13 cellular contexts compared by ENCODE assay signal in genomic region chr14:23232241-23232808, GRCh38. TPM values are rescaled to one million over a fixed set of nuclear protein-coding genes. Genes with fewer than 3 reads are reported as not detected.
DNase-seq lines count a peak whose midpoint lies in the region; ATAC-seq and TF ChIP-seq lines count a peak whose summit lies in the region.
"Not testable (repeated sequence)": the region's sequence is repeated elsewhere in the genome, so short reads cannot be mapped to it uniquely, and the experiment has no call there.
"Had no signal": no experiment of that assay in that cellular context is flagged by ENCODE, and none has a peak within 500 bp of the region (broad histone marks: within the 10 kb centered on the region; RNA-seq: fewer than 3 reads in every experiment).

No MANE protein-coding gene starts in this region.

- TF ChIP-seq POLR2A in thyroid gland (IDR thresholded peaks at IDR 0.05): not testable (repeated sequence)

- not testable (repeated sequence) for H3K27me3 Mint-ChIP-seq in stimulated activated naive CD8-positive, alpha-beta T cell treated with anti-CD3 and anti-CD28 coated beads, Interleukin-15, amount 100 ng/mL, for 72 hours

- not testable (repeated sequence) for H3K9me3 Mint-ChIP-seq in stimulated activated naive CD8-positive, alpha-beta T cell treated with anti-CD3 and anti-CD28 coated beads, Interleukin-15, amount 100 ng/mL, for 72 hours

- not testable (repeated sequence) for H3K27ac Mint-ChIP-seq in stimulated activated naive CD8-positive, alpha-beta T cell treated with anti-CD3 and anti-CD28 coated beads, Interleukin-15, amount 100 ng/mL, for 72 hours

- not testable (repeated sequence) for TF ChIP-seq CTCF in thyroid gland (IDR thresholded peaks at IDR 0.05)

- peak; percentile 39 for ATAC-seq in stimulated activated naive CD8-positive, alpha-beta T cell treated with anti-CD3 and anti-CD28 coated beads, Interleukin-15, amount 100 ng/mL, for 72 hours

- 92% methylated on average over 16 of the region's 38 CpGs; no CpG with 5 or more reads in 1 of the 2 donors for WGBS in thyroid gland, 2 donors

- not testable (repeated sequence) for H3K27me3 ChIP-seq in thyroid gland

- H3K36me3 ChIP-seq in thyroid gland: not testable (repeated sequence)

- H3K4me3 ChIP-seq in thyroid gland (replicated peaks in 1 of 3): not testable (repeated sequence)

- intact Hi-C loops in thyroid gland (cut with DNase I): not testable (repeated sequence)

- H3K4me1 ChIP-seq in thyroid gland: peaks cover 16 to 21% of the 10 kb centered on the region in 2 donors

- peak overlapping the region in 2 of 3 donors; percentile 86 to 93 for H3K27ac ChIP-seq in thyroid gland

- H3K9me3 ChIP-seq in thyroid gland: not testable (repeated sequence)

- H3K4me3 Mint-ChIP-seq in stimulated activated naive CD8-positive, alpha-beta T cell treated with anti-CD3 and anti-CD28 coated beads, Interleukin-15, amount 100 ng/mL, for 72 hours: not testable (repeated sequence)

- not testable (repeated sequence) for DNase-seq in stimulated activated naive CD8-positive, alpha-beta T cell treated with anti-CD3 and anti-CD28 coated beads, Interleukin-15, amount 100 ng/mL, for 72 hours; thyroid gland

- not testable (repeated sequence) for H3K4me1 Mint-ChIP-seq in stimulated activated naive CD8-positive, alpha-beta T cell treated with anti-CD3 and anti-CD28 coated beads, Interleukin-15, amount 100 ng/mL, for 72 hours

RNA-seq across cellular contexts. Expression of gene RNF212B, which starts 5.4 kb away (rescaled TPM):
- total RNA-seq in thyroid gland: under 1 TPM in 1 of 4 donors, not detected in 3; 0.40 TPM
- total RNA-seq: A172; A673; B cell; Caco-2; Calu3; CD4-positive, alpha-beta memory T cell; CD4-positive, alpha-beta T cell; CD4-positive, CD25-positive, alpha-beta regulatory T cell; CD8-positive, alpha-beta memory T cell; CD8-positive, alpha-beta T cell; Daoy had no signal

RNA-seq across cellular contexts. Expression of gene SLC7A8, which starts 48.9 kb away (rescaled TPM):
- total RNA-seq in thyroid gland: 10 to 100 TPM; 44.2 to 79.4 (median 53.1) TPM
- total RNA-seq: Calu3; CD4-positive, CD25-positive, alpha-beta regulatory T cell had no signal

RNA-seq across cellular contexts. Expression of gene HOMEZ, which starts 53.6 kb away (rescaled TPM):
- total RNA-seq in thyroid gland: 10 to 100 TPM; 13.0 to 16.5 (median 15.0) TPM
